In the genomic region with DNA sequence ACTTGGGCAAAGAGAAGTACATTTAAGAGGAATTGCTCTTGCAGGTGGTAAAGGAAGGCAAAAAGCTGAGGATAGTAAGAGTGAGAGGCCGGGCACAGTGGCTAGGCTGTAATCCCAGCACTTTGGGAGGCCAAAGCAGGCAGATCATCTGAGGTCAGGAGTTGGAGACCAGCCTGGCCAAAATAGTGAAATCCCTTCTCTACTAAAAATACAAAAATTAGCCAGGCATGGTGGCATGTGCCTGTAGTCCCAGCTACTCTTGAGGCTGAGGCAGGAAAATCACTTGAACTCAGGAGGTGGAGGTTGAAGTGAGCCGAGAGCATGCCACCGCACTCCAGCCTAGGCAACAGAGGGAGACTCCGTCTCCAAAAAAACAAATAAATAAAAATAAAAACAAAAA, we compare ENCODE assay signal across 17 cellular contexts. TPM values are rescaled to one million over a fixed set of nuclear protein-coding genes. Genes with fewer than 3 reads are reported as not detected.
"Had no signal": no experiment of that assay in that cellular context is flagged by ENCODE, and none has a peak within 500 bp of the region (broad histone marks: within the 10 kb centered on the region; RNA-seq: fewer than 3 reads in every experiment).

No MANE protein-coding gene starts in this region.

RNA-seq across cellular contexts. Expression of gene FOXN1, which starts 16.1 kb away (rescaled TPM):
- total RNA-seq: activated naive CD4-positive, alpha-beta T cell treated with anti-CD3 and anti-CD28 coated beads for 36 hours; activated naive CD4-positive, alpha-beta T cell treated with anti-CD3 and anti-CD28 coated beads, Interleukin-2, amount 50 U/mL, for 72 hours; activated naive CD8-positive, alpha-beta T cell treated with anti-CD3 and anti-CD28 coated beads for 36 hours; activated naive CD8-positive, alpha-beta T cell treated with anti-CD3 and anti-CD28 coated beads, Interleukin-2, amount 10 ng/mL, durations not matched to agents 7 days and 5 days; activated T-cell treated with anti-CD3 and anti-CD28 coated beads, Interleukin-2, amount 50 U/mL, for 4 hours; activated T-cell treated with anti-CD3 and anti-CD28 coated beads, Interleukin-2, amount 50 U/mL, for 72 hours; activated T-helper 1 cell treated with anti-CD3 and anti-CD28 coated beads, Interleukin-12 subunit alpha, Interleukin-12 subunit beta, Interleukin-2, Interleukin-4 antibody, amounts not matched to agents 30 ng/mL and 10 ng/mL and 1 ng/mL, durations not matched to agents 14 hours and 24 hours and 36 hours; activated T-helper 17 cell treated with anti-CD3 and anti-CD28 coated beads, Interleukin-2, amount 50 U/mL, for 72 hours; activated T-helper 2 cell treated with anti-CD3 and anti-CD28 coated beads, Interferon-gamma antibody, Interleukin-2, Interleukin-4, amounts not matched to agents 10 μg/mL and 5 μg/mL and 100 μg/mL, durations not matched to agents 14 hours and 24 hours and 36 hours; adrenal gland; aorta; ascending aorta; astrocyte; bronchial epithelial cell; cardiac septum; cerebellum had no signal

RNA-seq across cellular contexts. Expression of gene SLC13A2, which starts 48.8 kb away (rescaled TPM):
- total RNA-seq: activated naive CD4-positive, alpha-beta T cell treated with anti-CD3 and anti-CD28 coated beads for 36 hours; activated naive CD4-positive, alpha-beta T cell treated with anti-CD3 and anti-CD28 coated beads, Interleukin-2, amount 50 U/mL, for 72 hours; activated naive CD8-positive, alpha-beta T cell treated with anti-CD3 and anti-CD28 coated beads for 36 hours; activated naive CD8-positive, alpha-beta T cell treated with anti-CD3 and anti-CD28 coated beads, Interleukin-2, amount 10 ng/mL, durations not matched to agents 7 days and 5 days; activated T-cell treated with anti-CD3 and anti-CD28 coated beads, Interleukin-2, amount 50 U/mL, for 4 hours; activated T-cell treated with anti-CD3 and anti-CD28 coated beads, Interleukin-2, amount 50 U/mL, for 72 hours; activated T-helper 1 cell treated with anti-CD3 and anti-CD28 coated beads, Interleukin-12 subunit alpha, Interleukin-12 subunit beta, Interleukin-2, Interleukin-4 antibody, amounts not matched to agents 30 ng/mL and 10 ng/mL and 1 ng/mL, durations not matched to agents 14 hours and 24 hours and 36 hours; activated T-helper 17 cell treated with anti-CD3 and anti-CD28 coated beads, Interleukin-2, amount 50 U/mL, for 72 hours; activated T-helper 2 cell treated with anti-CD3 and anti-CD28 coated beads, Interferon-gamma antibody, Interleukin-2, Interleukin-4, amounts not matched to agents 10 μg/mL and 5 μg/mL and 100 μg/mL, durations not matched to agents 14 hours and 24 hours and 36 hours; adrenal gland; aorta; ascending aorta; astrocyte; bronchial epithelial cell; cardiac muscle cell; cardiac septum; cerebellum had no signal
